ENCODE assay signal across 8 cellular contexts in genomic region chr11:6233984-6234313, GRCh38. TPM values are rescaled to one million over a fixed set of nuclear protein-coding genes. Genes with fewer than 3 reads are reported as not detected.
A peak's percentile ranks its signal among the peaks of the same experiment; 100 is the strongest.
DNase-seq lines count a peak whose midpoint lies in the region; ATAC-seq and TF ChIP-seq lines count a peak whose summit lies in the region.

No MANE protein-coding gene starts in this region.

- ATAC-seq in SK-N-SH treated with all-trans-retinoic acid at 6 μM for 48 hours, result peak; percentile 5
- no peak for ATAC-seq in gastroesophageal sphincter
- ATAC-seq in activated CD4-positive, CD25-positive, alpha-beta regulatory T cell treated with anti-CD3 and anti-CD28 coated beads, Interleukin-2, amount 50 U/mL, for 24 hours, result no peak

- no peaks in the 10 kb centered on the region for H3K9me3 Mint-ChIP-seq in T-helper 1 cell treated with Interleukin-12 subunit alpha and Interleukin-12 subunit beta and Interleukin-4 antibody, amounts not matched to agents 30 μg/mL and 1 μg/mL, for 36 hours

- TF ChIP-seq POLR2A in gastroesophageal sphincter (IDR thresholded peaks at IDR 0.05), result no peak

- TF ChIP-seq EP300 in gastroesophageal sphincter (IDR thresholded peaks at IDR 0.05), result no peak

- H3K36me3 ChIP-seq in gastroesophageal sphincter, result no peaks in the 10 kb centered on the region

- no peaks in the 10 kb centered on the region for H3K27me3 Mint-ChIP-seq in T-helper 1 cell treated with Interleukin-12 subunit alpha and Interleukin-12 subunit beta and Interleukin-4 antibody, amounts not matched to agents 30 μg/mL and 1 μg/mL, for 36 hours (ENCODE audit: low read depth)

- no peaks in the 10 kb centered on the region for H3K27me3 ChIP-seq in gastroesophageal sphincter

- peak overlapping the region; percentile 98 for H3K27ac Mint-ChIP-seq in T-helper 1 cell treated with Interleukin-12 subunit alpha and Interleukin-12 subunit beta and Interleukin-4 antibody, amounts not matched to agents 30 μg/mL and 1 μg/mL, for 36 hours

- peaks cover 38% of the 10 kb centered on the region for H3K4me1 Mint-ChIP-seq in T-helper 1 cell treated with Interleukin-12 subunit alpha and Interleukin-12 subunit beta and Interleukin-4 antibody, amounts not matched to agents 30 μg/mL and 1 μg/mL, for 36 hours (ENCODE audit: low read depth)

- H3K4me1 ChIP-seq in gastroesophageal sphincter, result peaks cover 0 to 37% (median 9%) of the 10 kb centered on the region in 3 donors

- H3K27ac ChIP-seq in gastroesophageal sphincter (peak overlapping the region; percentile 73 to 89 (median 86)), skin epidermis (peak overlapping the region; percentile 11 to 91 (median 82))

- WGBS in gastroesophageal sphincter (ENCODE audit: low coverage in 1 of 2), 2 donors, result 1% methylated on average over 9 of the region's 9 CpGs

- no peak for DNase-seq in T-helper 1 cell
- DNase-seq in SK-N-DZ (ENCODE audit: low spot score), result no peak
- DNase-seq in stimulated activated CD8-positive, alpha-beta memory T cell treated with anti-CD3 and anti-CD28 coated beads, Interleukin-4, amount 100 ng/mL, for 48 hours, result no peak

- no peaks in the 10 kb centered on the region for H3K9me3 ChIP-seq in gastroesophageal sphincter

- H3K4me3 Mint-ChIP-seq in T-helper 1 cell treated with Interleukin-12 subunit alpha and Interleukin-12 subunit beta and Interleukin-4 antibody, amounts not matched to agents 30 μg/mL and 1 μg/mL, for 36 hours, result peak overlapping the region; percentile 100

- H3K4me3 ChIP-seq in gastroesophageal sphincter (peak overlapping the region; percentile 78 to 79), skin epidermis (peak overlapping the region; percentile 64 to 95 (median 76))

- H3K36me3 Mint-ChIP-seq in T-helper 1 cell treated with Interleukin-12 subunit alpha and Interleukin-12 subunit beta and Interleukin-4 antibody, amounts not matched to agents 30 μg/mL and 1 μg/mL, for 36 hours (ENCODE audit: low read depth), result peaks cover 3% of the 10 kb centered on the region

- TF ChIP-seq CTCF in gastroesophageal sphincter (IDR thresholded peaks at IDR 0.05), result no peak

TF ChIP-seq in SK-N-SH treated with all-trans-retinoic acid at 6 μM for 48 hours, 23 proteins besides CTCF, POLR2A, EP300 and RAD21:
- TF ChIP-seq ISL1 (CRISPR knock-in tag; IDR thresholded peaks at IDR 0.05) (no peak), RARB (CRISPR knock-in tag; IDR thresholded peaks at IDR 0.05) (no peak), POU6F1 (CRISPR knock-in tag; IDR thresholded peaks at IDR 0.05; ENCODE audit: borderline replicate concordance, low read depth) (no peak), GLIS3 (CRISPR knock-in tag; IDR thresholded peaks at IDR 0.05) (no peak), PPARA (CRISPR knock-in tag; IDR thresholded peaks at IDR 0.05; ENCODE audit: borderline replicate concordance) (no peak), CREB5 (CRISPR knock-in tag; IDR thresholded peaks at IDR 0.05; ENCODE audit: low read depth) (no peak), BACH2 (CRISPR knock-in tag; IDR thresholded peaks at IDR 0.05; ENCODE audit: borderline replicate concordance) (no peak), OSR1 (CRISPR knock-in tag; IDR thresholded peaks at IDR 0.05) (no peak), TOX (CRISPR knock-in tag; IDR thresholded peaks at IDR 0.05; ENCODE audit: borderline replicate concordance) (no peak)
TF ChIP-seq in SK-N-SH treated with all-trans-retinoic acid at 6 μM for 48 hours: peak in this region for 0.

RNA-seq across cellular contexts. Expression of gene FHIP1B, which starts 0.5 kb away (rescaled TPM):
- total RNA-seq in gastroesophageal sphincter, result 10 to 100 TPM; 13.0 to 50.4 (median 20.0) TPM
- polyA plus RNA-seq in SK-N-DZ (2014; cell fraction: cytosol; rRNA removed), result 17.8 and 21.9 TPM in 2 replicates
- 38.0 and 84.8 TPM in 2 replicates for polyA plus RNA-seq in SK-N-DZ (2014; cell fraction: nucleus; rRNA removed)

RNA-seq across cellular contexts. Expression of gene CNGA4, which starts 4.9 kb away (rescaled TPM):
- under 1 TPM in 1 of 4 donors, not detected in 3; 0.73 TPM for total RNA-seq in gastroesophageal sphincter
- 0.49 TPM in 1 of 2 replicates, not detected in the other for polyA plus RNA-seq in SK-N-DZ (2014; cell fraction: cytosol; rRNA removed)
- not detected in 2 replicates for polyA plus RNA-seq in SK-N-DZ (2014; cell fraction: nucleus; rRNA removed)

RNA-seq across cellular contexts. Expression of gene CCKBR, which starts 25.7 kb away (rescaled TPM):
- under 1 TPM in 2 of 4 donors, not detected in 2; 0.16 to 0.22 TPM for total RNA-seq in gastroesophageal sphincter
- not detected in 2 replicates for polyA plus RNA-seq in SK-N-DZ (2014; cell fraction: cytosol; rRNA removed)
- not detected in 2 replicates for polyA plus RNA-seq in SK-N-DZ (2014; cell fraction: nucleus; rRNA removed)

RNA-seq across cellular contexts. Expression of gene C11orf42, which starts 28.6 kb away (rescaled TPM):
- total RNA-seq in gastroesophageal sphincter, result not detected
- not detected in 2 replicates for polyA plus RNA-seq in SK-N-DZ (2014; cell fraction: cytosol; rRNA removed)
- polyA plus RNA-seq in SK-N-DZ (2014; cell fraction: nucleus; rRNA removed), result not detected in 2 replicates

RNA-seq across cellular contexts. Expression of gene OR52W1, which starts 34.9 kb away (rescaled TPM):
- not detected for total RNA-seq in gastroesophageal sphincter
- polyA plus RNA-seq in SK-N-DZ (2014; cell fraction: cytosol; rRNA removed), result not detected in 2 replicates
- not detected in 2 replicates for polyA plus RNA-seq in SK-N-DZ (2014; cell fraction: nucleus; rRNA removed)
